8 cellular contexts compared by ENCODE assay signal in the genomic region with DNA sequence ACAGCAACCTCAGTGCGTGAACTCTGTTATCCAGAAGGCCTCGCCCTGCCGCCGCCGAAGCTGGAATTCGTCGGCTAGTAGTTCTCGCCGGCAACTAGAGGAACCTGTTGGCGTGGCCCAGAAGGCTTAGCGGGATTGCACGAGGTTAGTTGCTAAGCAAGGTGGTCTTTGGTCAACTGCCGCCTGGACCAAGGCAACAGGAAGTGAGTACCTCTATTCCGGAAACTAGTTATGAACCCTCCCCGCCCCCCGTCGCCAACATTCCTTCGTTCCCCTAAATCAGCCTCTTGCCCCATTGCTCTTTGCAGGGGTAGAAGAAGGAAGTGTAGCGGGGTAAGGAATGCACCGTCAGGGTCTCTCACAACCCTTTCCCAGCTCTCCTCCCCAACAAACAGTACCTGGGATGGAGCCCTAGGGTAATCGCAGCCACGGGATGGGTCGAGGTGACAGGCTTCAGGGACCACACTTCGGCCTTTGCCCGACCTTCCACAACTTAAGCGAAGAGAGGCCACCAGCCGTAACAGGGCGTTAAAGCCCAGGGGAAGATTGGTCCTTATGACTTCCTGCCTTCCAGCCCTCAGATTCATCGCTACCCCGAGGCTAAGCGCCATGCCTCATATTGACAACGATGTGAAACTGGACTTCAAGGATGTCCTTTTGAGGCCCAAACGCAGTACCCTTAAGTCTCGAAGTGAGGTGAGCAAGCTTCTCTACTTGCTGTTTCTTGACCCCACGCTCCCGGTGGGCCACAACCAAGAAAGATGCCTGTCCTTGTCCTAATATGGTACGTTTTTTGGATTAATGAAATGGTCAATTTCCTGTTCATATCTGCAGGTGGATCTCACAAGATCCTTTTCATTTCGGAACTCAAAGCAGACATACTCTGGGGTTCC. TPM values are rescaled to one million over a fixed set of nuclear protein-coding genes. Genes with fewer than 3 reads are reported as not detected.
DNase-seq lines count a peak whose midpoint lies in the region; ATAC-seq and TF ChIP-seq lines count a peak whose summit lies in the region.

GMPR2 (plus strand) TSS at position 285 of the 893 bp plus-strand sequence; CDS start at position 610, 325 bp downstream.

- no peaks in the 10 kb centered on the region for H3K27me3 Mint-ChIP-seq in CD4-positive, alpha-beta T cell

- peaks cover 21% of the 10 kb centered on the region for H3K36me3 ChIP-seq in OCI-LY3 (replicated peaks; ENCODE audit: low read depth, low read length)
- H3K36me3 ChIP-seq in colonic mucosa, result no peaks in the 10 kb centered on the region
- H3K36me3 ChIP-seq in thoracic aorta, result peaks cover 23% of the 10 kb centered on the region

- no peaks in the 10 kb centered on the region for H4K20me1 ChIP-seq in OCI-LY3 (ENCODE audit: insufficient read depth, low read length)

- peak; percentile 12 for ATAC-seq in CD4-positive, alpha-beta T cell (ENCODE audit: poor library complexity)
- ATAC-seq in GM18868 (IDR thresholded peaks at IDR 0.05; ENCODE audit: unreplicated experiment) (peak; percentile 59), HG03039 (IDR thresholded peaks at IDR 0.05; ENCODE audit: unreplicated experiment) (peak; percentile 37), thoracic aorta (ENCODE audit: insufficient number of reproducible peaks, low FRiP score, low read depth) (peak; percentile 52)

- peak within 1 kb of the TSS; percentile 93 for H2AFZ ChIP-seq in OCI-LY3 (ENCODE audit: low read depth, low read length)

- H3K4me1 ChIP-seq in OCI-LY3 (ENCODE audit: low read length), result peaks cover 13% of the 10 kb centered on the region
- no peaks in the 10 kb centered on the region for H3K4me1 ChIP-seq in colonic mucosa
- H3K4me1 ChIP-seq in thoracic aorta (ENCODE audit: control insufficient read depth in 1 of 2, low read depth in 2 of 2), result peaks cover 12 to 35% of the 10 kb centered on the region in 2 donors

- no peaks in the 10 kb centered on the region for H3K9me3 ChIP-seq in CD4-positive, alpha-beta T cell (ENCODE audit: control insufficient read depth, low read length)
- no peaks in the 10 kb centered on the region for H3K9me3 ChIP-seq in OCI-LY3 (ENCODE audit: insufficient read depth, low read length)
- no peaks in the 10 kb centered on the region for H3K9me3 ChIP-seq in colonic mucosa
- no peaks in the 10 kb centered on the region for H3K9me3 ChIP-seq in thoracic aorta

- POLR2A ChIA-PET in CD4-positive, alpha-beta T cell (lab: Charles Lee), result interaction anchor here (0.7 to 2.6 kb wide), 9 partner anchors 10 to 205 kb away, joined by 3 to 40 read pairs (median 5); partner anchors contain the start of genes CHMP4A, DCAF11, IRF9 and MDP1

- H3K79me2 ChIP-seq in OCI-LY3 (ENCODE audit: low read length), result peaks cover 39% of the 10 kb centered on the region

- peaks cover 69% of the 10 kb centered on the region for H3K4me1 Mint-ChIP-seq in CD4-positive, alpha-beta T cell (ENCODE audit: low read depth)

- peak within 1 kb of the TSS; percentile 96 for H3K4me3 Mint-ChIP-seq in CD4-positive, alpha-beta T cell

- H3K9ac ChIP-seq in OCI-LY3 (ENCODE audit: low read length) (peak within 1 kb of the TSS; percentile 75), colonic mucosa (ENCODE audit: low read depth in 2 of 2, low read length in 2 of 2) (peak within 1 kb of the TSS; percentile 79 to 98)

- intact Hi-C loops in CD4-positive, alpha-beta T cell (cut with DNase I, micrococcal nuclease), result loop anchor here (1.0 to 5.0 kb wide), 10 partner anchors 9 to 209 kb away; partner anchors contain the start of genes PSME2 (in 2 of the 2), RABGGTA (in 2 of the 2), RNF31 (in 2 of the 2) and TINF2 (in 2 of the 2)
- intact Hi-C loops in colonic mucosa (cut with DNase I) (no loop called here), lower leg skin (cut with DNase I; ENCODE audit: low total_unique reads) (no loop called here)

- CTCF ChIA-PET in CD4-positive, alpha-beta T cell (lab: Charles Lee), result interaction anchor here (1.0 to 3.1 kb wide), 5 partner anchors 9 to 75 kb away, joined by 3 to 13 read pairs (median 6); partner anchors contain the start of genes IRF9, MDP1 and TINF2

- no peak for DNase-seq in CD4-positive, alpha-beta T cell
- DNase-seq in colonic mucosa, result no peak
- no peak for DNase-seq in lower leg skin (ENCODE audit: low spot score in 2 of 2)
- DNase-seq in thoracic aorta (ENCODE audit: low spot score), result peak; percentile 47
- DNase-seq in retina, result no peak

- H3K4me2 ChIP-seq in OCI-LY3 (ENCODE audit: low read length), result peak within 1 kb of the TSS; percentile 88

- no peak for TF ChIP-seq POLR2A in lower leg skin (IDR thresholded peaks at IDR 0.05)

- no peaks in the 10 kb centered on the region for H3K9me3 Mint-ChIP-seq in CD4-positive, alpha-beta T cell

- H3K27ac Mint-ChIP-seq in CD4-positive, alpha-beta T cell, result peak within 1 kb of the TSS; percentile 93

- H3K4me3 ChIP-seq in OCI-LY3 (ENCODE audit: low read length) (peak within 1 kb of the TSS; percentile 83), colonic mucosa (peak within 1 kb of the TSS; percentile 92), lower leg skin (ENCODE audit: low read depth, poor library complexity, severe bottlenecking) (peak within 1 kb of the TSS; percentile 81), thoracic aorta (peak within 1 kb of the TSS; percentile 74)

- TF ChIP-seq CTCF in CD4-positive, alpha-beta T cell (IDR thresholded peaks at IDR 0.05), result no peak
- TF ChIP-seq CTCF in OCI-LY3 (IDR thresholded peaks at IDR 0.05; ENCODE audit: low read depth, low read length) (no peak), colonic mucosa (IDR thresholded peaks at IDR 0.05) (no peak), lower leg skin (IDR thresholded peaks at IDR 0.05) (no peak), thoracic aorta (IDR thresholded peaks at IDR 0.05) (no peak)

- WGBS in lower leg skin, 2 donors, result 4% methylated on average over 38 of the region's 38 CpGs

- peaks cover 74% of the 10 kb centered on the region for H3K36me3 Mint-ChIP-seq in CD4-positive, alpha-beta T cell (ENCODE audit: low read depth)

- H3K27me3 ChIP-seq in CD4-positive, alpha-beta T cell (ENCODE audit: control insufficient read depth, insufficient read depth, low read length), result no peaks in the 10 kb centered on the region
- no peaks in the 10 kb centered on the region for H3K27me3 ChIP-seq in OCI-LY3 (ENCODE audit: low read depth, low read length)
- no peaks in the 10 kb centered on the region for H3K27me3 ChIP-seq in colonic mucosa
- H3K27me3 ChIP-seq in thoracic aorta (replicated peaks; ENCODE audit: insufficient read depth), result no peaks in the 10 kb centered on the region

- H3K27ac ChIP-seq in CD4-positive, alpha-beta T cell (ENCODE audit: low read depth, low read length), result peak within 1 kb of the TSS; percentile 81
- H3K27ac ChIP-seq in OCI-LY3 (ENCODE audit: low read length), result peak within 1 kb of the TSS; percentile 75
- H3K27ac ChIP-seq in colonic mucosa, result peak within 1 kb of the TSS; percentile 95
- H3K27ac ChIP-seq in thoracic aorta, result peak within 1 kb of the TSS; percentile 81 to 82

RNA-seq across cellular contexts. Expression of gene GMPR2, which starts in this region (rescaled TPM):
- total RNA-seq in CD4-positive, alpha-beta T cell, result 10 to 100 TPM; 22.2 to 24.8 TPM
- 10 to 100 TPM; 57.9 to 68.1 TPM for total RNA-seq in colonic mucosa
- 10 to 100 TPM; 39.0 to 57.2 (median 49.0) TPM for total RNA-seq in lower leg skin
- total RNA-seq in thoracic aorta, result 10 to 100 TPM; 39.2 to 51.3 TPM

Comparison
In these comparisons a context has a peak if more than half of its experiments do, and no peak if none do; other contexts are left out.
1. intact Hi-C loops: an anchor here in CD4-positive, alpha-beta T cell (1.0 to 5.0 kb wide); none called in colonic mucosa and lower leg skin.